ENCODE assay signal across 8 cellular contexts in genomic region chr7:66740302-66740979, GRCh38. TPM values are rescaled to one million over a fixed set of nuclear protein-coding genes. Genes with fewer than 3 reads are reported as not detected.
DNase-seq lines count a peak whose midpoint lies in the region; ATAC-seq and TF ChIP-seq lines count a peak whose summit lies in the region.

Gene RABGEF1, plus strand, starts transcription at chr7:66740733. Its CDS starts 31,167 bp downstream, at chr7:66771900.

- H3K4me1 Mint-ChIP-seq in activated B cell treated with CpG ODN at 0.5 μM for 24 hours = peaks cover 74% of the 10 kb centered on the region

- H3F3A ChIP-seq in smooth muscle cell (ENCODE audit: low read depth) = no peaks in the 10 kb centered on the region

- ATAC-seq in GM19025 (IDR thresholded peaks at IDR 0.05; ENCODE audit: low read depth, unreplicated experiment) = peak; percentile 82
- ATAC-seq in HG03280 (IDR thresholded peaks at IDR 0.05; ENCODE audit: unreplicated experiment) = peak; percentile 84
- peak; percentile 84 for ATAC-seq in activated B cell treated with CpG ODN at 0.5 μM for 24 hours (ENCODE audit: low read depth)

- H4K20me1 ChIP-seq in smooth muscle cell (ENCODE audit: low read depth) = peaks cover 36% of the 10 kb centered on the region

- peak within 1 kb of the TSS; percentile 97 for H3K4me2 ChIP-seq in smooth muscle cell

- H2AFZ ChIP-seq in smooth muscle cell (ENCODE audit: low read depth) = peak within 1 kb of the TSS; percentile 37

- intact Hi-C loops in activated B cell treated with CpG ODN at 0.5 μM for 24 hours (cut with micrococcal nuclease) = loop anchor here (1.0 kb wide), 9 partner anchors 9 to 256 kb away; partner anchors contain the start of genes KCTD7, TMEM248 and TYW1

- H3K9me3 Mint-ChIP-seq in activated B cell treated with CpG ODN at 0.5 μM for 24 hours = peaks cover 7% of the 10 kb centered on the region

- peak within 1 kb of the TSS; percentile 100 for H3K9ac ChIP-seq in smooth muscle cell (ENCODE audit: low read depth)

- H3K79me2 ChIP-seq in smooth muscle cell (ENCODE audit: low read depth) = peaks cover 61% of the 10 kb centered on the region

- WGBS in smooth muscle cell (ENCODE audit: low lambda C conversion rate) = under 1% methylated on average over 67 of the region's 85 CpGs

- H3K4me3 ChIP-seq in AG09309 (ENCODE audit: control insufficient read depth, low read depth, low read length) (peak within 1 kb of the TSS; percentile 97), cardiac fibroblast (replicated peaks in 1 of 2; ENCODE audit: low read depth in 2 of 2, low read length in 2 of 2) (peak within 1 kb of the TSS; percentile 94 to 96), smooth muscle cell (peak within 1 kb of the TSS; percentile 100)

- CTCF ChIA-PET in activated B cell treated with CpG ODN at 0.5 μM for 24 hours (lab: Charles Lee) = interaction anchor here (0.9 to 1.3 kb wide), 2 partner anchors 8 to 183 kb away, joined by 3 read pairs; no protein-coding TSS in a partner anchor

- peaks cover 5% of the 10 kb centered on the region for H3K36me3 ChIP-seq in smooth muscle cell (ENCODE audit: low read depth)

- H3K4me1 ChIP-seq in smooth muscle cell (ENCODE audit: low read depth) = peaks cover 5% of the 10 kb centered on the region

- peak within 1 kb of the TSS; percentile 100 for H3K27ac ChIP-seq in smooth muscle cell (ENCODE audit: low read depth)

- DNase-seq in AG09309 (ENCODE audit: low read depth) (peak; percentile 61), NCI-H345 (lab: John Stamatoyannopoulos, UW) (peak; percentile 97), activated B cell treated with CpG ODN at 0.5 μM for 24 hours (peak; percentile 96), cardiac fibroblast (ENCODE audit: low read depth in 2 of 2) (peak; percentile 94 to 97), iPS-NIHi7 (ENCODE audit: extremely low spot score) (peak; percentile 98), smooth muscle cell (lab: John Stamatoyannopoulos, UW; ENCODE audit: unreplicated experiment) (peak; percentile 84)

- H3K27me3 ChIP-seq in smooth muscle cell (ENCODE audit: low read depth) = no peaks in the 10 kb centered on the region

- H3K9me3 ChIP-seq in smooth muscle cell (replicated peaks; ENCODE audit: low read depth) = no peaks in the 10 kb centered on the region

- H3K4me3 Mint-ChIP-seq in activated B cell treated with CpG ODN at 0.5 μM for 24 hours = peak within 1 kb of the TSS; percentile 93

- TF ChIP-seq CTCF in AG09309 (IDR thresholded peaks at IDR 0.05; ENCODE audit: control insufficient read depth, insufficient read depth, low read depth, low read length, missing control alignments) (no peak), activated B cell treated with CpG ODN at 0.5 μM for 24 hours (IDR thresholded peaks at IDR 0.05) (no peak), cardiac fibroblast (IDR thresholded peaks at IDR 0.05; ENCODE audit: low read depth, low read length) (no peak), smooth muscle cell (IDR thresholded peaks at IDR 0.05; ENCODE audit: borderline replicate concordance, insufficient read depth, poor library complexity, severe bottlenecking) (no peak)

- POLR2A ChIA-PET in activated B cell treated with CpG ODN at 0.5 μM for 24 hours (lab: Charles Lee) = interaction anchor here (0.6 to 2.9 kb wide), 21 partner anchors 9 to 255 kb away, joined by 3 to 16 read pairs (median 4); partner anchors contain the start of genes KCTD7, SBDS, TMEM248 and TYW1

- peaks cover 21% of the 10 kb centered on the region for H3K36me3 Mint-ChIP-seq in activated B cell treated with CpG ODN at 0.5 μM for 24 hours (ENCODE audit: low read depth)

- no peaks in the 10 kb centered on the region for H3K27me3 Mint-ChIP-seq in activated B cell treated with CpG ODN at 0.5 μM for 24 hours

- H3K27ac Mint-ChIP-seq in activated B cell treated with CpG ODN at 0.5 μM for 24 hours = peak within 1 kb of the TSS; percentile 94

RNA-seq across cellular contexts. Expression of gene RABGEF1, which starts in this region (rescaled TPM):
- total RNA-seq in activated B cell treated with CpG ODN at 0.5 μM for 24 hours = 19.7 and 21.1 TPM in 2 replicates
- total RNA-seq in smooth muscle cell = 34.9 and 35.8 TPM in 2 replicates
- 18.8 and 21.5 TPM in 2 replicates for polyA plus RNA-seq in smooth muscle cell

Comparison
In these comparisons a context has a peak if more than half of its experiments do, and no peak if none do; other contexts are left out.
1. Peak in every context shown above with its lines: DNase-seq, ATAC-seq, H3K4me3 ChIP-seq and H3K27ac ChIP-seq.